Comparison of ENCODE assay signal across 8 cellular contexts in the genomic region with DNA sequence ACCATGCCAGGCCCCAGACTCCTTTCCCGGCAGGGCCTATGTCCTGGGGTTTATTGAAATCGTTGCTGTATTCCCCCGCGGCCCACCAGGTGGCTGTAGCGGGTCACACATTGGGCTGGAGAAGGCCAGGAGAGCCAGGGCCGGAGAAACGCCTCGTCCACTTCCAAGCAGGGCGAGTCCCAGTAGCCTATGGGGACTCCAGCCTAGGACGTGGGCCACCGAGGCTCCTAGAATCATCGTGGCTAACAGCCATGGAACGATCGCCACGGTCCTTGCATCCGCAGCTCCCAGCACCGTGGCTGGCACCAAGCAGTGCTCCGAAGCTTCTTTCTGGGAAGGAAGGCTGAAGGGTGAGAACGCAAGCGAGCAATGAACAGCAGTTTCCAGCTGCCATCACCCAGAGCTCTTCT.
A peak's percentile ranks its signal among the peaks of the same experiment; 100 is the strongest.
DNase-seq lines count a peak whose midpoint lies in the region; ATAC-seq and TF ChIP-seq lines count a peak whose summit lies in the region.

No MANE protein-coding gene starts in this region.

- H3K4me3 ChIP-seq in heart right ventricle: peak overlapping the region in 7 of 10 donors; percentile 16 to 42 (median 28)
- H3K4me3 ChIP-seq in retinal pigment epithelial cell (ENCODE audit: low read length): no peak overlapping the region

- peaks cover 0 to 12% (median 0%) of the 10 kb centered on the region in 9 donors for H3K4me1 ChIP-seq in heart right ventricle

- ATAC-seq in GM18498 (IDR thresholded peaks at IDR 0.05; ENCODE audit: unreplicated experiment) (peak; percentile 46), heart right ventricle (peak; percentile 87 to 98 (median 94)), HG03135 (IDR thresholded peaks at IDR 0.05; ENCODE audit: unreplicated experiment) (no peak)

- 19 to 21% methylated on average over 20 of the region's 20 CpGs for WGBS in heart right ventricle, 2 donors

- TF ChIP-seq CTCF in 22Rv1 (IDR thresholded peaks at IDR 0.05) (peak; percentile 86), VCaP (conservative IDR thresholded peaks at IDR 0.05) (peak; percentile 73), heart right ventricle (IDR thresholded peaks at IDR 0.05) (peak; percentile 30 to 72 (median 64)), retinal pigment epithelial cell (conservative IDR thresholded peaks at IDR 0.05; ENCODE audit: low read depth, low read length) (peak; percentile 85)

- no peak overlapping the region for H3K27ac ChIP-seq in 22Rv1
- no peak overlapping the region for H3K27ac ChIP-seq in VCaP
- peak overlapping the region in 2 of 10 donors; percentile 35 to 46 for H3K27ac ChIP-seq in heart right ventricle

- H3K9me3 ChIP-seq in heart right ventricle: no peaks in the 10 kb centered on the region

- H3K27me3 ChIP-seq in heart right ventricle: no peaks in the 10 kb centered on the region

- intact Hi-C loops in heart right ventricle (cut with DNase I): no loop called here

- no peaks in the 10 kb centered on the region for H3K36me3 ChIP-seq in heart right ventricle

- DNase-seq in heart right ventricle (peak; percentile 67 to 69), retinal pigment epithelial cell (ENCODE audit: low read depth) (no peak), NCI-H2196 (lab: John Stamatoyannopoulos, UW; ENCODE audit: unreplicated experiment) (no peak)
- no peak for DNase-seq in activated CD8-positive, alpha-beta memory T cell treated with anti-CD3 and anti-CD28 coated beads, Interleukin-2, amount 50 U/mL, for 4 hours

Comparison
In these comparisons a context has a peak if more than half of its experiments do, and no peak if none do; other contexts are left out.
1. DNase-seq: peak in heart right ventricle (2 of 2); none in retinal pigment epithelial cell (single experiment), NCI-H2196 (single experiment) and activated CD8-positive, alpha-beta memory T cell treated with anti-CD3 and anti-CD28 coated beads, Interleukin-2, amount 50 U/mL, for 4 hours (single experiment).
2. Peak in every context shown above with its lines, with median percentiles within 50 percentile points of each other: CTCF ChIP-seq.